ENCODE assay signal across 24 cellular contexts in the genomic region with DNA sequence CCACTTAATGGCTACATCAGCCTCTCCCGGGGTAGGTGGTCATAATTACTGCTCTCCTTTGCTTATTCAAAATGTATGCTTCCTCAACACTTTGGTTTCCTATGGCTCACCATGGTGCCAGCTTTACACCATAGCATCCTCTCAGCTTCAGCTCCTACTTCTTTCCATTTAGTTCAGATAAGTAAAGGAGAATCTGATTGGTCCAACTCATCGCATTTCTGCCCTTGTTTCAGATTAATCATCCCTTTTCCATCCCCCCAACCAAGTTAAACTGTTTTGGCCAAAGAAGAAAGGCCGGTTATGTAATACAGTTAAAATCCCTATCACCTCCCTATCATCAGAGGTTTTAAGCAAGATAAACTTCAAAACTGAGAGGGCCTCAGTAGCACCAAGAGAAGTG.
"Had no signal": no experiment of that assay in that cellular context is flagged by ENCODE, and none has a peak within 500 bp of the region (broad histone marks: within the 10 kb centered on the region; RNA-seq: fewer than 3 reads in every experiment).

No MANE protein-coding gene starts in this region.

- H3K36me3 Mint-ChIP-seq: activated naive CD8-positive, alpha-beta T cell; natural killer cell had no signal

- H3K36me3 ChIP-seq: left ventricle myocardium inferior, ovary, right atrium auricular region, spleen, upper lobe of right lung had no signal

- H3K27ac ChIP-seq: epithelial cell of prostate, hepatocyte, left ventricle myocardium inferior, ovary, psoas muscle, right atrium auricular region, spleen, upper lobe of right lung had no signal

- DNase-seq: activated CD4-positive, alpha-beta T cell treated with anti-CD3 and anti-CD28 coated beads for 1 hour; activated CD4-positive, alpha-beta T cell treated with anti-CD3 and anti-CD28 coated beads, Interleukin-2, amount 50 U/mL, for 1 hour; activated CD8-positive, alpha-beta T cell treated with anti-CD3 and anti-CD28 coated beads, Interleukin-2, amount 10 ng/mL, durations not matched to agents 7 days and 5 days; activated naive CD4-positive, alpha-beta T cell; activated T-cell treated with anti-CD3 and anti-CD28 coated beads, Interleukin-2, amount 50 U/mL, for 24 hours; cortex of kidney; foreskin melanocyte; glutamatergic neuron; left ventricle myocardium inferior; mammary epithelial cell; midbrain; natural killer cell; ovary; psoas muscle; spleen; stimulated activated CD4-positive, alpha-beta T cell treated with anti-CD3 and anti-CD28 coated beads, Interleukin-4, amount 100 ng/mL, for 1 hour; stimulated activated naive CD4-positive, alpha-beta T cell treated with Interleukin-2 at 50 U/mL for 16 hours; T-helper 1 cell; upper lobe of right lung had no signal

- H3K4me2 ChIP-seq: hepatocyte had no signal

- H2AFZ ChIP-seq: hepatocyte had no signal

- H3K27ac Mint-ChIP-seq: activated CD8-positive, alpha-beta T cell treated with anti-CD3 and anti-CD28 coated beads, Interleukin-2, amount 10 ng/mL, durations not matched to agents 7 days and 5 days; activated naive CD8-positive, alpha-beta T cell; activated T-cell treated with anti-CD3 and anti-CD28 coated beads, Interleukin-2, amount 50 U/mL, for 24 hours; activated T-helper 17 cell treated with anti-CD3 and anti-CD28 coated beads, Interleukin-2, amount 50 U/mL, for 72 hours; natural killer cell had no signal

- H3K9me3 Mint-ChIP-seq: activated T-cell treated with anti-CD3 and anti-CD28 coated beads, Interleukin-2, amount 50 U/mL, for 24 hours; activated T-helper 17 cell treated with anti-CD3 and anti-CD28 coated beads, Interleukin-2, amount 50 U/mL, for 72 hours; natural killer cell had no signal

- H3K4me3 ChIP-seq: hepatocyte, left ventricle myocardium inferior, ovary, psoas muscle, right atrium auricular region, spleen, upper lobe of right lung had no signal

- H3K4me1 ChIP-seq: left ventricle myocardium inferior, psoas muscle, right atrium auricular region, spleen, upper lobe of right lung had no signal

- H3K79me2 ChIP-seq: hepatocyte had no signal

- H3K9me3 ChIP-seq: left ventricle myocardium inferior, ovary, psoas muscle, right atrium auricular region, spleen, upper lobe of right lung had no signal

- H3K4me1 Mint-ChIP-seq: activated T-helper 17 cell treated with anti-CD3 and anti-CD28 coated beads, Interleukin-2, amount 50 U/mL, for 72 hours; natural killer cell had no signal

- H3K27me3 ChIP-seq: hepatocyte, ovary, right atrium auricular region, spleen, upper lobe of right lung had no signal

- ATAC-seq: activated CD8-positive, alpha-beta T cell treated with anti-CD3 and anti-CD28 coated beads, Interleukin-2, amount 10 ng/mL, durations not matched to agents 7 days and 5 days; activated T-helper 17 cell treated with anti-CD3 and anti-CD28 coated beads, Interleukin-2, amount 50 U/mL, for 72 hours; natural killer cell; psoas muscle; upper lobe of right lung had no signal

- H3K4me3 Mint-ChIP-seq: activated CD8-positive, alpha-beta T cell treated with anti-CD3 and anti-CD28 coated beads, Interleukin-2, amount 10 ng/mL, durations not matched to agents 7 days and 5 days; activated naive CD8-positive, alpha-beta T cell; activated T-cell treated with anti-CD3 and anti-CD28 coated beads, Interleukin-2, amount 50 U/mL, for 24 hours; activated T-helper 17 cell treated with anti-CD3 and anti-CD28 coated beads, Interleukin-2, amount 50 U/mL, for 72 hours; natural killer cell had no signal
